23 cellular contexts compared by ENCODE assay signal in the genomic region with DNA sequence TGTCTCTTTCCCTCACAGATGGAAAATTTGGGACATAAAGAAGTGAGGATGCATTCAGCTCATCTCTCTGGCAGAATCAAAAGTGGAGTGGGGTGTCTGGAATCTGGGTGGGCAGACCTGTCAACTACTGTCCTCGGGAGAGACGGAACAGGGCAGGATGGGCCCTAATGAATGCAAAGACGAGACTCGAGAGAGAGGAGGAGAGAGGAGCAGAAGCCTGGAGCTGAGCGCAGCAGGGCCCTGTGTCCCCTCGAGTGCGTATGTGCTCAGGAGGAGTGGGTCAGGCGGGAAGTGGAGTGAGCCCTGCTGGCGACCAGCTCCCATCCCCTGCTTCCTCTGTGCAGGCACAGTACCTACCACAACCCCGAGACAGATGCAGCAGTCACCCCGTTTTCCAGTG.
"Had no signal": no experiment of that assay in that cellular context is flagged by ENCODE, and none has a peak within 500 bp of the region (broad histone marks: within the 10 kb centered on the region; RNA-seq: fewer than 3 reads in every experiment).

No MANE protein-coding gene starts in this region.

- H3K9me3 Mint-ChIP-seq: activated CD4-positive, alpha-beta memory T cell treated with anti-CD3 and anti-CD28 coated beads, Interleukin-2, amount 10 ng/mL, durations not matched to agents 7 days and 5 days; activated CD4-positive, alpha-beta T cell treated with anti-CD3 and anti-CD28 coated beads, Interleukin-2, amount 10 ng/mL, durations not matched to agents 7 days and 5 days; dendritic cell treated with granulocyte-macrophage colony-stimulating factor and Interleukin-4, amounts not matched to agents 40 ng/mL and 50 ng/mL, for 4 days; natural killer cell treated with Interleukin-12 subunit alpha and Interleukin-12 subunit beta and Interleukin-15 and Interleukin-18, amount 100 ng/mL, for 72 hours had no signal

- H3K4me3 Mint-ChIP-seq: activated CD4-positive, alpha-beta memory T cell treated with anti-CD3 and anti-CD28 coated beads, Interleukin-2, amount 10 ng/mL, durations not matched to agents 7 days and 5 days; activated CD4-positive, alpha-beta T cell treated with anti-CD3 and anti-CD28 coated beads, Interleukin-2, amount 10 ng/mL, durations not matched to agents 7 days and 5 days; dendritic cell treated with granulocyte-macrophage colony-stimulating factor and Interleukin-4, amounts not matched to agents 40 ng/mL and 50 ng/mL, for 4 days; memory B cell; natural killer cell treated with Interleukin-12 subunit alpha and Interleukin-12 subunit beta and Interleukin-15 and Interleukin-18, amount 100 ng/mL, for 72 hours; stimulated activated naive B cell treated with anti-CD40 and anti-IgM and Interleukin-4, amounts not matched to agents 10 μg/mL and 1 μg/mL and 100 μg/mL, for 72 hours had no signal

- H3K9me3 ChIP-seq: esophagus muscularis mucosa, heart left ventricle, neutrophil, pancreas, prostate gland, stomach, thyroid gland had no signal

- H3K27me3 ChIP-seq: foreskin keratinocyte, neutrophil, pancreas, thyroid gland had no signal

- H3K36me3 ChIP-seq: esophagus muscularis mucosa, heart left ventricle, neutrophil, pancreas, prostate gland, stomach, thyroid gland had no signal

- H3K4me3 ChIP-seq: esophagus muscularis mucosa, heart left ventricle, pancreas, prostate gland, SK-N-MC, stomach, thyroid gland had no signal

- H3K36me3 Mint-ChIP-seq: memory B cell; natural killer cell treated with Interleukin-12 subunit alpha and Interleukin-12 subunit beta and Interleukin-15 and Interleukin-18, amount 100 ng/mL, for 72 hours; stimulated activated naive B cell treated with anti-CD40 and anti-IgM and Interleukin-4, amounts not matched to agents 10 μg/mL and 1 μg/mL and 100 μg/mL, for 72 hours had no signal

- H3K27ac ChIP-seq: esophagus muscularis mucosa, foreskin keratinocyte, heart left ventricle, neutrophil, pancreas, prostate gland, SK-N-MC, stomach, thyroid gland had no signal

- H3K27ac Mint-ChIP-seq: activated CD4-positive, alpha-beta memory T cell treated with anti-CD3 and anti-CD28 coated beads, Interleukin-2, amount 10 ng/mL, durations not matched to agents 7 days and 5 days; activated CD4-positive, alpha-beta T cell treated with anti-CD3 and anti-CD28 coated beads, Interleukin-2, amount 10 ng/mL, durations not matched to agents 7 days and 5 days; dendritic cell treated with granulocyte-macrophage colony-stimulating factor and Interleukin-4, amounts not matched to agents 40 ng/mL and 50 ng/mL, for 4 days; memory B cell; natural killer cell treated with Interleukin-12 subunit alpha and Interleukin-12 subunit beta and Interleukin-15 and Interleukin-18, amount 100 ng/mL, for 72 hours; stimulated activated naive B cell treated with anti-CD40 and anti-IgM and Interleukin-4, amounts not matched to agents 10 μg/mL and 1 μg/mL and 100 μg/mL, for 72 hours had no signal

- H3K27me3 Mint-ChIP-seq: activated CD4-positive, alpha-beta memory T cell treated with anti-CD3 and anti-CD28 coated beads, Interleukin-2, amount 10 ng/mL, durations not matched to agents 7 days and 5 days; activated CD4-positive, alpha-beta T cell treated with anti-CD3 and anti-CD28 coated beads, Interleukin-2, amount 10 ng/mL, durations not matched to agents 7 days and 5 days; dendritic cell treated with granulocyte-macrophage colony-stimulating factor and Interleukin-4, amounts not matched to agents 40 ng/mL and 50 ng/mL, for 4 days had no signal

- H3K4me1 Mint-ChIP-seq: activated CD4-positive, alpha-beta memory T cell treated with anti-CD3 and anti-CD28 coated beads, Interleukin-2, amount 10 ng/mL, durations not matched to agents 7 days and 5 days; activated CD4-positive, alpha-beta T cell treated with anti-CD3 and anti-CD28 coated beads, Interleukin-2, amount 10 ng/mL, durations not matched to agents 7 days and 5 days; memory B cell; stimulated activated naive B cell treated with anti-CD40 and anti-IgM and Interleukin-4, amounts not matched to agents 10 μg/mL and 1 μg/mL and 100 μg/mL, for 72 hours had no signal

- H3K4me1 ChIP-seq: esophagus muscularis mucosa, foreskin keratinocyte, heart left ventricle, pancreas, prostate gland, stomach, thyroid gland had no signal

- DNase-seq: activated CD4-positive, alpha-beta memory T cell treated with anti-CD3 and anti-CD28 coated beads, Interleukin-2, amount 10 ng/mL, durations not matched to agents 7 days and 5 days; activated CD4-positive, alpha-beta T cell treated with anti-CD3 and anti-CD28 coated beads, Interleukin-2, amount 10 ng/mL, durations not matched to agents 7 days and 5 days; activated CD4-positive, CD25-positive, alpha-beta regulatory T cell treated with anti-CD3 and anti-CD28 coated beads, Interleukin-2, amount 50 U/mL, for 72 hours; activated gamma-delta T cell; activated naive CD4-positive, alpha-beta T cell treated with anti-CD3 and anti-CD28 coated beads, Interleukin-2, amount 50 U/mL, for 16 hours; amniotic stem cell; central memory CD4-positive, alpha-beta T cell; foreskin keratinocyte; pancreas; retina; small intestine; stimulated activated CD4-positive, alpha-beta T cell treated with anti-CD3 and anti-CD28 coated beads, Interleukin-1b, Interleukin-23, amount 100 ng/mL, for 48 hours; stimulated activated naive B cell treated with anti-CD40 and anti-IgM and Interleukin-4, amounts not matched to agents 10 μg/mL and 1 μg/mL and 100 μg/mL, for 72 hours; thyroid gland had no signal
